In the genomic region with DNA sequence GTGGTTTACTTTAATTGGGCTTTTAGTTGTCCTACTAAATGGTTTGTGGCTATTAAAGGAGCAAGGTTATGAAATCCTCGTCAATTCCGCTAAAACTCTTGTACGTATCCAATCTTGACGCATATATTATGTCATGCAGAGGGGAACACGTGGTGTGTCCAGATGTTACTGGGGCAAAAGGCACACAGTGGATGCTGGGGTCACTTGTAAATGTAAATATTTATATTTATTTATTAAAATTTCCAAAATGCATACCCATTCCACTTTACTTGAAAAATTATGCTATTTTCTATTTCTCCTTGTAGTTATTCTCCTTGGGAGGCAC, we compare ENCODE assay signal across 10 cellular contexts. TPM values are rescaled to one million over a fixed set of nuclear protein-coding genes. Genes with fewer than 3 reads are reported as not detected.
DNase-seq lines count a peak whose midpoint lies in the region; ATAC-seq, FAIRE-seq and TF ChIP-seq lines count a peak whose summit lies in the region.
"Had no signal": no experiment of that assay in that cellular context is flagged by ENCODE, and none has a peak within 500 bp of the region (broad histone marks: within the 10 kb centered on the region; RNA-seq: fewer than 3 reads in every experiment).

No MANE protein-coding gene starts in this region.

- WGBS in heart right ventricle, 2 donors, result 54 to 71% methylated on average over 5 of the region's 5 CpGs
- WGBS in GM12878 (ENCODE audit: insufficient coverage, insufficient replicate concordance, low lambda C conversion rate, missing lambda C conversion rate), result 68% methylated on average over 5 of the region's 5 CpGs

- ATAC-seq in heart right ventricle (peak in 2 of 8 donors; percentile 10 to 34), GM12878 (no peak), naive B cell (ENCODE audit: low read depth in 2 of 2) (no peak), GM19463 (IDR thresholded peaks at IDR 0.05; ENCODE audit: unreplicated experiment) (no peak), GM18520 (IDR thresholded peaks at IDR 0.05; ENCODE audit: unreplicated experiment) (no peak)

- H3K79me2 ChIP-seq in GM12878 (ENCODE audit: control insufficient read depth, insufficient read depth, low read length), result no peaks in the 10 kb centered on the region

- H3K27me3 ChIP-seq in heart right ventricle (no peaks in the 10 kb centered on the region), GM12878 (replicated peaks in 1 of 2; ENCODE audit: control insufficient read depth in 2 of 2, insufficient read depth in 2 of 2, low read length in 1 of 2) (no peaks in the 10 kb centered on the region), vagina (no peaks in the 10 kb centered on the region)

- no peak for TF ChIP-seq RAD21 in GM12878 (IDR thresholded peaks at IDR 0.05; ENCODE audit: insufficient read depth, low read depth, low read length)

- peak overlapping the region in 7 of 10 donors; percentile 29 to 53 (median 43) for H3K4me3 ChIP-seq in heart right ventricle
- no peak overlapping the region; the same call in 1 of the 2 replicates for H3K4me3 ChIP-seq in GM12878
- peak overlapping the region; percentile 27 to 32 for H3K4me3 ChIP-seq in vagina

- H3K36me3 Mint-ChIP-seq in naive B cell, result peaks cover 7 to 14% of the 10 kb centered on the region in 2 donors

- H3K9me3 ChIP-seq in heart right ventricle, result peaks cover 0 to 29% (median 18%) of the 10 kb centered on the region in 11 donors
- H3K9me3 ChIP-seq in GM12878 (replicated peaks; ENCODE audit: control insufficient read depth, insufficient read depth, low read length), result peaks cover 2% of the 10 kb centered on the region; the same call in 2 of the 3 replicates
- no peaks in the 10 kb centered on the region for H3K9me3 ChIP-seq in vagina
- H3K9me3 ChIP-seq: prostate gland had no signal

- no TSS peak for BruUV-seq in GM12878 (replicated peaks; lab: Mats Ljungman, UMichigan)

- DNase-seq in heart right ventricle (no peak), cardiac septum (ENCODE audit: low spot score) (no peak), GM12878 (ENCODE audit: low read depth, low spot score) (no peak), naive B cell (no peak), vagina (ENCODE audit: extremely low spot score in 2 of 2) (no peak)
- no peak for DNase-seq in activated CD4-positive, alpha-beta T cell treated with anti-CD3 and anti-CD28 coated beads for 48 hours
- DNase-seq: stimulated activated naive CD4-positive, alpha-beta T cell treated with Interleukin-2 at 50 U/mL for 16 hours had no signal

- H3K9ac ChIP-seq in GM12878 (ENCODE audit: control insufficient read depth, insufficient read depth, low read length), result no peak overlapping the region

- H3K27me3 Mint-ChIP-seq in naive B cell, result peaks cover 0 to 9% (median 0%) of the 10 kb centered on the region in 3 donors

- SMC1A ChIA-PET in GM12878 (lab: Charles Lee; ENCODE audit: uncharacterized antibody, unreplicated experiment), result no interaction called here

- no peak for TF ChIP-seq EP300 in GM12878 (IDR thresholded peaks at IDR 0.05; ENCODE audit: borderline replicate concordance in 1 of 2, control insufficient read depth in 1 of 2, low read depth in 2 of 2, low read length in 2 of 2)

- no peak overlapping the region for H3K4me2 ChIP-seq in GM12878 (ENCODE audit: control insufficient read depth, insufficient read depth)

- H3K4me3 Mint-ChIP-seq in naive B cell, result peak overlapping the region in 5 of 8 donors; percentile 61 to 81 (median 77)

- TF ChIP-seq CTCF in heart right ventricle (IDR thresholded peaks at IDR 0.05) (no peak), GM12878 (IDR thresholded peaks at IDR 0.05 in 2 of 3, conservative IDR thresholded peaks at IDR 0.05 in 1 of 3; ENCODE audit: control insufficient read depth in 2 of 3, extremely low read depth in 1 of 3, insufficient read depth in 1 of 3, low read depth in 3 of 3, low read length in 3 of 3) (no peak), vagina (IDR thresholded peaks at IDR 0.05) (no peak)

- H3K4me1 Mint-ChIP-seq in naive B cell, result peaks cover 5 to 11% (median 7%) of the 10 kb centered on the region in 3 donors

- CTCF ChIA-PET in GM12878 (lab: Yijun Ruan, JAX), result interaction anchor here (1.0 to 1.8 kb wide), 3 partner anchors 39 to 100 kb away, joined by 3 to 5 read pairs (median 3); no protein-coding TSS in a partner anchor

- peak overlapping the region in 3 of 6 donors; percentile 73 to 82 (median 76) for H3K27ac Mint-ChIP-seq in naive B cell

- H4K20me1 ChIP-seq in GM12878 (ENCODE audit: control insufficient read depth, insufficient read depth), result no peaks in the 10 kb centered on the region

- TF ChIP-seq POLR2A in GM12878 (IDR thresholded peaks at IDR 0.05; ENCODE audit: low read depth, low read length) (no peak), vagina (IDR thresholded peaks at IDR 0.05) (no peak)

- H2AFZ ChIP-seq in GM12878 (ENCODE audit: control insufficient read depth, low read depth, low read length), result peak overlapping the region; percentile 86; the same call in 1 of the 2 replicates

- POLR2A ChIA-PET in GM12878 (lab: Charles Lee), result no interaction called here

- in situ Hi-C loops in GM12878 (cut with MboI), result no loop called here

- intact Hi-C loops in heart right ventricle (cut with DNase I), result loop anchor here in 4 of 10 donors (1.0 to 5.0 kb wide), 5 partner anchors 37 to 433 kb away; a partner anchor contains a TSS
- intact Hi-C loops in cardiac septum (cut with DNase I), result loop anchor here (2.0 kb wide), 1 partner anchor 37 kb away; a partner anchor contains a TSS
- intact Hi-C loops in GM12878 (cut with micrococcal nuclease; ENCODE audit: unreplicated experiment), result no loop called here
- intact Hi-C loops in vagina (cut with DNase I), result no loop called here

- H3K27ac ChIP-seq in heart right ventricle, result peak overlapping the region in 8 of 10 donors; percentile 74 to 87 (median 82)
- H3K27ac ChIP-seq in GM12878 (ENCODE audit: control insufficient read depth, insufficient read depth), result no peak overlapping the region
- H3K27ac ChIP-seq in vagina, result peak overlapping the region; percentile 75

- FAIRE-seq in GM12878 (lab: Jason Lieb, UNC), result no peak

- H3K36me3 ChIP-seq in heart right ventricle (no peaks in the 10 kb centered on the region), GM12878 (ENCODE audit: control insufficient read depth in 2 of 2, insufficient read depth in 2 of 2, low read length in 1 of 2) (no peaks in the 10 kb centered on the region), vagina (no peaks in the 10 kb centered on the region)
- H3K36me3 ChIP-seq: prostate gland had no signal

- peaks cover 2 to 48% (median 22%) of the 10 kb centered on the region in 7 donors for H3K9me3 Mint-ChIP-seq in naive B cell

- RAD21 ChIA-PET in GM12878 (lab: Charles Lee; ENCODE audit: unreplicated experiment), result no interaction called here

- peaks cover 0 to 49% (median 22%) of the 10 kb centered on the region in 9 donors for H3K4me1 ChIP-seq in heart right ventricle
- H3K4me1 ChIP-seq in GM12878 (ENCODE audit: control insufficient read depth, insufficient read depth, low read length), result no peaks in the 10 kb centered on the region
- peaks cover 22% of the 10 kb centered on the region for H3K4me1 ChIP-seq in vagina
- H3K4me1 ChIP-seq: prostate gland had no signal

TF ChIP-seq in GM12878, 131 proteins besides CTCF, POLR2A, EP300 and RAD21 (continues in another document):
- TF ChIP-seq RUNX3 (IDR thresholded peaks at IDR 0.05; ENCODE audit: low read length) (no peak), RAD51 (IDR thresholded peaks at IDR 0.05) (no peak), MEF2B (IDR thresholded peaks at IDR 0.05; ENCODE audit: partially characterized antibody, poor library complexity, severe bottlenecking) (no peak), JUNB (IDR thresholded peaks at IDR 0.05) (no peak)

RNA-seq across cellular contexts. Expression of a gene that starts 36.7 kb away (rescaled TPM):
- total RNA-seq in heart right ventricle, result 10 to 100 TPM in 9 of 10 donors, 1 to 10 TPM in 1; 9.1 to 19.3 (median 13.0) TPM
- 10 to 100 TPM; 10.6 to 13.8 TPM for polyA plus RNA-seq in heart right ventricle
- 9.9 TPM for total RNA-seq in cardiac septum
- total RNA-seq in GM12878 (2013; cell fraction: nucleolus; rRNA removed), result 11.1 and 11.3 TPM in 2 replicates
- total RNA-seq in GM12878 (2014; rRNA removed), result 10.6 and 10.7 TPM in 2 replicates
- total RNA-seq in GM12878 (2014; rRNA removed; fragmentation: Illumina TruSeq; extraction: Trizol), result 7.3 and 8.2 TPM in 2 replicates
- 8.3 and 9.5 TPM in 2 replicates for total RNA-seq in GM12878 (2021)
- polyA plus RNA-seq in GM12878 (2011; ENCODE audit: low read depth), result 4.6 TPM
- polyA plus RNA-seq in GM12878 (2011; rRNA removed), result 15.6 and 17.5 TPM in 2 replicates
- polyA plus RNA-seq in GM12878 (2011; cell fraction: cytosol; rRNA removed), result 7.1 and 8.1 TPM in 2 replicates
- polyA plus RNA-seq in GM12878 (2011; cell fraction: nucleus; rRNA removed), result 11.6 and 12.3 TPM in 2 replicates
- polyA plus RNA-seq in GM12878 (2012), result 6.8 and 7.2 TPM in 2 replicates
- polyA plus RNA-seq in GM12878 (2014; fragmentation: Illumina TruSeq; extraction: Trizol), result 9.3 and 14.0 TPM in 2 replicates
- 1 to 10 TPM; 2.9 to 3.8 TPM for polyA plus RNA-seq in GM12878 (2014; fragmentation: Nextera tagmentation; extraction: Ambion mirVana)
- polyA plus RNA-seq in GM12878 (2014; rRNA removed), result 9.8 TPM in 2 replicates
- 10 to 100 TPM in 1 of 2 experiments, 1 to 10 TPM in 1; 9.3 to 12.0 TPM for polyA plus RNA-seq in GM12878 (2016; fragmentation: Nextera tagmentation; extraction: Ambion mirVana)
- 7.3 and 11.3 TPM in 2 replicates for polyA minus RNA-seq in GM12878 (2011; rRNA and poly(A)+ RNA removed)
- 2.7 TPM in 2 replicates for polyA minus RNA-seq in GM12878 (2011; cell fraction: cytosol; rRNA and poly(A)+ RNA removed)
- 5.6 and 8.9 TPM in 2 replicates for polyA minus RNA-seq in GM12878 (2011; cell fraction: nucleus; rRNA and poly(A)+ RNA removed)
- polyA plus RNA-seq in naive B cell (ENCODE audit: low read depth in 6 of 6), result 10 to 100 TPM; 31.4 to 44.5 (median 32.5) TPM
- 5.2 TPM for total RNA-seq in vagina
